ENCODE assay signal across 1 cellular context in the genomic region with DNA sequence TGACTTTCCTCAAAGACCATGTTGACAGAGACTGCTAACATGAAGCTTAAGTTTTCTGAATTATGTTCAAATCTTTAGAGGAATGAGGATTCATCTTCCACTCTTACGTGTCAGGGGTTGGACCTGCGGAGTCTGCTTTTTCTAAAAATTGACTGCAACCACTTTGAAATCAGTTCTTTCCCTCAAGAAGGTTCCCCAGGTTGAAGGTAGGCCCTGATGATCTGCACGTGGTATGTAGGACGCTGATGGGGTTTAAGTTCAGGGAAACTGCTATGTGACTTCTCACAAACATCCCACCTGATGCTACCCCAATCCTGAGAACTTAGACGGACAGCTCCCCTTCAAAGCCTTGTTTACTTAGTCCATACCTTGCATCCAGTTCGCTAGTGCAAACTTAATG.
TF ChIP-seq lines count a peak whose summit lies in the region.

No MANE protein-coding gene starts in this region.

TF ChIP-seq in GM23338, 12 proteins besides CTCF, POLR2A, EP300 and RAD21 (continued from another document):
- TF ChIP-seq, protein P1, sequence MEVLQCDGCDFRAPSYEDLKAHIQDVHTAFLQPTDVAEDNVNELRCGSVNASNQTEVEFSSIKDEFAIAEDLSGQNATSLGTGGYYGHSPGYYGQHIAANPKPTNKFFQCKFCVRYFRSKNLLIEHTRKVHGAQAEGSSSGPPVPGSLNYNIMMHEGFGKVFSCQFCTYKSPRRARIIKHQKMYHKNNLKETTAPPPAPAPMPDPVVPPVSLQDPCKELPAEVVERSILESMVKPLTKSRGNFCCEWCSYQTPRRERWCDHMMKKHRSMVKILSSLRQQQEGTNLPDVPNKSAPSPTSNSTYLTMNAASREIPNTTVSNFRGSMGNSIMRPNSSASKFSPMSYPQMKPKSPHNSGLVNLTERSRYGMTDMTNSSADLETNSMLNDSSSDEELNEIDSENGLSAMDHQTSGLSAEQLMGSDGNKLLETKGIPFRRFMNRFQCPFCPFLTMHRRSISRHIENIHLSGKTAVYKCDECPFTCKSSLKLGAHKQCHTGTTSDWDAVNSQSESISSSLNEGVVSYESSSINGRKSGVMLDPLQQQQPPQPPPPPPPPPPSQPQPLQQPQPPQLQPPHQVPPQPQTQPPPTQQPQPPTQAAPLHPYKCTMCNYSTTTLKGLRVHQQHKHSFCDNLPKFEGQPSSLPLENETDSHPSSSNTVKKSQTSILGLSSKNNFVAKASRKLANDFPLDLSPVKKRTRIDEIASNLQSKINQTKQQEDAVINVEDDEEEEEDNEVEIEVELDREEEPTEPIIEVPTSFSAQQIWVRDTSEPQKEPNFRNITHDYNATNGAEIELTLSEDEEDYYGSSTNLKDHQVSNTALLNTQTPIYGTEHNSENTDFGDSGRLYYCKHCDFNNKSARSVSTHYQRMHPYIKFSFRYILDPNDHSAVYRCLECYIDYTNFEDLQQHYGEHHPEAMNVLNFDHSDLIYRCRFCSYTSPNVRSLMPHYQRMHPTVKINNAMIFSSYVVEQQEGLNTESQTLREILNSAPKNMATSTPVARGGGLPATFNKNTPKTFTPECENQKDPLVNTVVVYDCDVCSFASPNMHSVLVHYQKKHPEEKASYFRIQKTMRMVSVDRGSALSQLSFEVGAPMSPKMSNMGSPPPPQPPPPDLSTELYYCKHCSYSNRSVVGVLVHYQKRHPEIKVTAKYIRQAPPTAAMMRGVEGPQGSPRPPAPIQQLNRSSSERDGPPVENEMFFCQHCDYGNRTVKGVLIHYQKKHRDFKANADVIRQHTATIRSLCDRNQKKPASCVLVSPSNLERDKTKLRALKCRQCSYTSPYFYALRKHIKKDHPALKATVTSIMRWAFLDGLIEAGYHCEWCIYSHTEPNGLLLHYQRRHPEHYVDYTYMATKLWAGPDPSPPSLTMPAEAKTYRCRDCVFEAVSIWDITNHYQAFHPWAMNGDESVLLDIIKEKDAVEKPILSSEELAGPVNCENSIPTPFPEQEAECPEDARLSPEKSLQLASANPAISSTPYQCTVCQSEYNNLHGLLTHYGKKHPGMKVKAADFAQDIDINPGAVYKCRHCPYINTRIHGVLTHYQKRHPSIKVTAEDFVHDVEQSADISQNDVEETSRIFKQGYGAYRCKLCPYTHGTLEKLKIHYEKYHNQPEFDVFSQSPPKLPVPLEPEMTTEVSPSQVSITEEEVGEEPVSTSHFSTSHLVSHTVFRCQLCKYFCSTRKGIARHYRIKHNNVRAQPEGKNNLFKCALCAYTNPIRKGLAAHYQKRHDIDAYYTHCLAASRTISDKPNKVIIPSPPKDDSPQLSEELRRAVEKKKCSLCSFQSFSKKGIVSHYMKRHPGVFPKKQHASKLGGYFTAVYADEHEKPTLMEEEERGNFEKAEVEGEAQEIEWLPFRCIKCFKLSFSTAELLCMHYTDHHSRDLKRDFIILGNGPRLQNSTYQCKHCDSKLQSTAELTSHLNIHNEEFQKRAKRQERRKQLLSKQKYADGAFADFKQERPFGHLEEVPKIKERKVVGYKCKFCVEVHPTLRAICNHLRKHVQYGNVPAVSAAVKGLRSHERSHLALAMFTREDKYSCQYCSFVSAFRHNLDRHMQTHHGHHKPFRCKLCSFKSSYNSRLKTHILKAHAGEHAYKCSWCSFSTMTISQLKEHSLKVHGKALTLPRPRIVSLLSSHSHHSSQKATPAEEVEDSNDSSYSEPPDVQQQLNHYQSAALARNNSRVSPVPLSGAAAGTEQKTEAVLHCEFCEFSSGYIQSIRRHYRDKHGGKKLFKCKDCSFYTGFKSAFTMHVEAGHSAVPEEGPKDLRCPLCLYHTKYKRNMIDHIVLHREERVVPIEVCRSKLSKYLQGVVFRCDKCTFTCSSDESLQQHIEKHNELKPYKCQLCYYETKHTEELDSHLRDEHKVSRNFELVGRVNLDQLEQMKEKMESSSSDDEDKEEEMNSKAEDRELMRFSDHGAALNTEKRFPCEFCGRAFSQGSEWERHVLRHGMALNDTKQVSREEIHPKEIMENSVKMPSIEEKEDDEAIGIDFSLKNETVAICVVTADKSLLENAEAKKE (CRISPR knock-in tag; IDR thresholded peaks at IDR 0.05) = no peak
- TF ChIP-seq NANOG (IDR thresholded peaks at IDR 0.05; ENCODE audit: borderline replicate concordance) = no peak
- no peak for TF ChIP-seq ZNF331 (CRISPR knock-in tag; IDR thresholded peaks at IDR 0.05; ENCODE audit: low read depth)
- no peak for TF ChIP-seq CREB1 (CRISPR knock-in tag; IDR thresholded peaks at IDR 0.05; ENCODE audit: low read depth)
- TF ChIP-seq, protein P2, sequence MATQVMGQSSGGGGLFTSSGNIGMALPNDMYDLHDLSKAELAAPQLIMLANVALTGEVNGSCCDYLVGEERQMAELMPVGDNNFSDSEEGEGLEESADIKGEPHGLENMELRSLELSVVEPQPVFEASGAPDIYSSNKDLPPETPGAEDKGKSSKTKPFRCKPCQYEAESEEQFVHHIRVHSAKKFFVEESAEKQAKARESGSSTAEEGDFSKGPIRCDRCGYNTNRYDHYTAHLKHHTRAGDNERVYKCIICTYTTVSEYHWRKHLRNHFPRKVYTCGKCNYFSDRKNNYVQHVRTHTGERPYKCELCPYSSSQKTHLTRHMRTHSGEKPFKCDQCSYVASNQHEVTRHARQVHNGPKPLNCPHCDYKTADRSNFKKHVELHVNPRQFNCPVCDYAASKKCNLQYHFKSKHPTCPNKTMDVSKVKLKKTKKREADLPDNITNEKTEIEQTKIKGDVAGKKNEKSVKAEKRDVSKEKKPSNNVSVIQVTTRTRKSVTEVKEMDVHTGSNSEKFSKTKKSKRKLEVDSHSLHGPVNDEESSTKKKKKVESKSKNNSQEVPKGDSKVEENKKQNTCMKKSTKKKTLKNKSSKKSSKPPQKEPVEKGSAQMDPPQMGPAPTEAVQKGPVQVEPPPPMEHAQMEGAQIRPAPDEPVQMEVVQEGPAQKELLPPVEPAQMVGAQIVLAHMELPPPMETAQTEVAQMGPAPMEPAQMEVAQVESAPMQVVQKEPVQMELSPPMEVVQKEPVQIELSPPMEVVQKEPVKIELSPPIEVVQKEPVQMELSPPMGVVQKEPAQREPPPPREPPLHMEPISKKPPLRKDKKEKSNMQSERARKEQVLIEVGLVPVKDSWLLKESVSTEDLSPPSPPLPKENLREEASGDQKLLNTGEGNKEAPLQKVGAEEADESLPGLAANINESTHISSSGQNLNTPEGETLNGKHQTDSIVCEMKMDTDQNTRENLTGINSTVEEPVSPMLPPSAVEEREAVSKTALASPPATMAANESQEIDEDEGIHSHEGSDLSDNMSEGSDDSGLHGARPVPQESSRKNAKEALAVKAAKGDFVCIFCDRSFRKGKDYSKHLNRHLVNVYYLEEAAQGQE (IDR thresholded peaks at IDR 0.05; ENCODE audit: unreplicated experiment) = no peak
- no peak for TF ChIP-seq POLR2AphosphoS5 (IDR thresholded peaks at IDR 0.05; ENCODE audit: low read depth)
- TF ChIP-seq JUNB (IDR thresholded peaks at IDR 0.05; ENCODE audit: unreplicated experiment) = no peak
- TF ChIP-seq ETS1 (IDR thresholded peaks at IDR 0.05) = no peak
- TF ChIP-seq STAT1 (IDR thresholded peaks at IDR 0.05; ENCODE audit: unreplicated experiment) = no peak
